18 cellular contexts compared by ENCODE assay signal in the genomic region with DNA sequence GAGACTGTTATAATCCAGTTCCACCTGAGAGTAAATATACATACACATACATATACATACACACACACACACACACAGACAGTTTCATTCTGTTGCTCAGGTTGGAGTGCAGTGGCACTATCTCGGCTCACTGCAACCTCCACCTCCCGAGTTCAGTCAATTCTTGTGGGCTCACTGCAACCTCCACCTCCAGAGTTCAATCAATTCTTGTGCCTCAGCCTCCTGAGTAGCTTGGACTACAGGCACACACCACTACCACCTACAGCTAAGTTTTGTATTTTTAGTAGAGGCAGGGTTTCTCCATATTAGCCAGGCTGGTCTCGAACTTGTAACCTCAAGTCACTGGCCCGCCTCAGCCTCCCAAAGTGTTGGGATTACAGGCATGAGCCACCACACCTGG.
"Had no signal": no experiment of that assay in that cellular context is flagged by ENCODE, and none has a peak within 500 bp of the region (broad histone marks: within the 10 kb centered on the region; RNA-seq: fewer than 3 reads in every experiment).

No MANE protein-coding gene starts in this region.

- FAIRE-seq: bronchial epithelial cell had no signal

- H3K27ac Mint-ChIP-seq: activated CD4-positive, alpha-beta T cell treated with anti-CD3 and anti-CD28 coated beads, Interleukin-2, amount 10 ng/mL, durations not matched to agents 7 days and 5 days; memory B cell; natural killer cell treated with Interleukin-12 subunit alpha and Interleukin-12 subunit beta and Interleukin-15 and Interleukin-18, amount 100 ng/mL, for 72 hours had no signal

- H3K27me3 Mint-ChIP-seq: activated CD4-positive, alpha-beta T cell treated with anti-CD3 and anti-CD28 coated beads, Interleukin-2, amount 10 ng/mL, durations not matched to agents 7 days and 5 days; memory B cell; natural killer cell treated with Interleukin-12 subunit alpha and Interleukin-12 subunit beta and Interleukin-15 and Interleukin-18, amount 100 ng/mL, for 72 hours; type B pancreatic cell had no signal

- DNase-seq: activated CD4-positive, alpha-beta T cell treated with anti-CD3 and anti-CD28 coated beads, Interleukin-2, amount 10 ng/mL, durations not matched to agents 7 days and 5 days; activated CD8-positive, alpha-beta memory T cell treated with anti-CD3 and anti-CD28 coated beads, Interleukin-2, amount 50 U/mL, for 48 hours; activated effector memory CD4-positive, alpha-beta T cell treated with anti-CD3 and anti-CD28 coated beads, Interleukin-2, amount 50 U/mL, for 16 hours; activated naive CD4-positive, alpha-beta T cell treated with anti-CD3 and anti-CD28 coated beads, Interleukin-2, amount 50 U/mL, for 16 hours; activated T-cell treated with anti-CD3 and anti-CD28 coated beads, Interleukin-2, amount 50 U/mL, for 72 hours; amniotic stem cell; cerebellar nuclear complex; heart right ventricle; islet precursor cell; left cardiac atrium; ovary; spleen; stimulated activated CD4-positive, alpha-beta T cell treated with anti-CD3 and anti-CD28 coated beads, Interleukin-4, amount 100 ng/mL, for 1 hour; stimulated activated naive CD4-positive, alpha-beta T cell had no signal

- H3K9me3 Mint-ChIP-seq: activated CD4-positive, alpha-beta T cell treated with anti-CD3 and anti-CD28 coated beads, Interleukin-2, amount 10 ng/mL, durations not matched to agents 7 days and 5 days; activated T-cell treated with anti-CD3 and anti-CD28 coated beads, Interleukin-2, amount 50 U/mL, for 72 hours; memory B cell; natural killer cell treated with Interleukin-12 subunit alpha and Interleukin-12 subunit beta and Interleukin-15 and Interleukin-18, amount 100 ng/mL, for 72 hours; type B pancreatic cell had no signal

- H3K36me3 Mint-ChIP-seq: memory B cell had no signal

- H3K4me3 Mint-ChIP-seq: activated CD4-positive, alpha-beta T cell treated with anti-CD3 and anti-CD28 coated beads, Interleukin-2, amount 10 ng/mL, durations not matched to agents 7 days and 5 days; activated T-cell treated with anti-CD3 and anti-CD28 coated beads, Interleukin-2, amount 50 U/mL, for 72 hours; memory B cell; natural killer cell treated with Interleukin-12 subunit alpha and Interleukin-12 subunit beta and Interleukin-15 and Interleukin-18, amount 100 ng/mL, for 72 hours; type B pancreatic cell had no signal

- ATAC-seq: activated T-cell treated with anti-CD3 and anti-CD28 coated beads, Interleukin-2, amount 50 U/mL, for 72 hours; heart right ventricle; left cardiac atrium; natural killer cell treated with Interleukin-12 subunit alpha and Interleukin-12 subunit beta and Interleukin-15 and Interleukin-18, amount 100 ng/mL, for 72 hours had no signal
